8 cellular contexts compared by ENCODE assay signal in genomic region chr16:79767597-79768280, GRCh38.
DNase-seq lines count a peak whose midpoint lies in the region; ATAC-seq and TF ChIP-seq lines count a peak whose summit lies in the region.

No MANE protein-coding gene starts in this region.

- DNase-seq in CD4-positive, alpha-beta memory T cell = no peak
- DNase-seq in Panc1 (ENCODE audit: low read depth, low spot score) (no peak), fibroblast of the conjunctiva (ENCODE audit: low read depth) (peak; percentile 10), progenitor cell of endocrine pancreas (ENCODE audit: low spot score, unreplicated experiment) (no peak), lower leg skin (ENCODE audit: low spot score in 2 of 2) (no peak), T1000 (lab: John Stamatoyannopoulos, UW) (no peak)
- DNase-seq in activated naive CD8-positive, alpha-beta T cell treated with anti-CD3 and anti-CD28 coated beads for 36 hours = no peak

- H3K27ac ChIP-seq in CD4-positive, alpha-beta memory T cell (ENCODE audit: low read depth, low read length) = no peak overlapping the region
- no peak overlapping the region for H3K27ac ChIP-seq in Panc1 (ENCODE audit: low read length)

- CTCF ChIA-PET in CD4-positive, alpha-beta memory T cell (lab: Charles Lee; ENCODE audit: partially characterized antibody) = no interaction called here
- CTCF ChIA-PET in Panc1 (lab: Charles Lee) = no interaction called here

- peak; percentile 55; the same call in 1 of the 2 replicates for ATAC-seq in Panc1
- no peak for ATAC-seq in GM18861 (IDR thresholded peaks at IDR 0.05; ENCODE audit: unreplicated experiment)

- no TSS peak for BruUV-seq in Panc1 (replicated peaks; lab: Mats Ljungman, UMichigan)

- H3K36me3 Mint-ChIP-seq in CD4-positive, alpha-beta memory T cell = peaks cover 0 to 2% of the 10 kb centered on the region in 2 donors
- H3K36me3 Mint-ChIP-seq in progenitor cell of endocrine pancreas (ENCODE audit: insufficient read depth) = no peaks in the 10 kb centered on the region
- no peaks in the 10 kb centered on the region for H3K36me3 Mint-ChIP-seq in activated naive CD8-positive, alpha-beta T cell treated with anti-CD3 and anti-CD28 coated beads for 36 hours

- TF ChIP-seq CTCF in Panc1 (IDR thresholded peaks at IDR 0.05) (peak; percentile 49), progenitor cell of endocrine pancreas (IDR thresholded peaks at IDR 0.05; ENCODE audit: unreplicated experiment) (no peak), lower leg skin (IDR thresholded peaks at IDR 0.05) (no peak)

- peak overlapping the region in 7 of 8 donors; percentile 14 to 74 (median 47) for H3K4me3 Mint-ChIP-seq in CD4-positive, alpha-beta memory T cell
- H3K4me3 Mint-ChIP-seq in progenitor cell of endocrine pancreas (ENCODE audit: low read depth) = no peak overlapping the region
- H3K4me3 Mint-ChIP-seq in activated naive CD8-positive, alpha-beta T cell treated with anti-CD3 and anti-CD28 coated beads for 36 hours = no peak overlapping the region

- no peaks in the 10 kb centered on the region for H3K36me3 ChIP-seq in CD4-positive, alpha-beta memory T cell (ENCODE audit: insufficient read depth, low read length)
- no peaks in the 10 kb centered on the region for H3K36me3 ChIP-seq in Panc1 (ENCODE audit: control insufficient read depth, insufficient read depth, low read length)

- POLR2A ChIA-PET in CD4-positive, alpha-beta memory T cell (lab: Charles Lee; ENCODE audit: partially characterized antibody) = interaction anchor here (0.8 to 1.0 kb wide), 2 partner anchors 167 kb away, joined by 3 to 4 read pairs; partner anchors contain the start of gene MAF
- POLR2A ChIA-PET in Panc1 (lab: Charles Lee) = no interaction called here

- intact Hi-C loops in CD4-positive, alpha-beta memory T cell (cut with micrococcal nuclease) = no loop called here
- intact Hi-C loops in Panc1 (cut with micrococcal nuclease; ENCODE audit: unreplicated experiment) = loop anchor here (5.0 kb wide), 1 partner anchor 380 kb away; no protein-coding TSS in a partner anchor
- intact Hi-C loops in lower leg skin (cut with DNase I; ENCODE audit: low total_unique reads) = loop anchor here (10.0 kb wide), 1 partner anchor 153 kb away; no protein-coding TSS in a partner anchor

- WGBS in lower leg skin, 2 donors = 19 to 20% methylated on average over 6 of the region's 6 CpGs

- H3K27me3 Mint-ChIP-seq in CD4-positive, alpha-beta memory T cell = no peaks in the 10 kb centered on the region
- no peaks in the 10 kb centered on the region for H3K27me3 Mint-ChIP-seq in progenitor cell of endocrine pancreas
- H3K27me3 Mint-ChIP-seq in activated naive CD8-positive, alpha-beta T cell treated with anti-CD3 and anti-CD28 coated beads for 36 hours = peaks cover 41% of the 10 kb centered on the region

- H3K27ac Mint-ChIP-seq in CD4-positive, alpha-beta memory T cell = peak overlapping the region in 4 of 7 donors; percentile 5 to 81 (median 62)
- H3K27ac Mint-ChIP-seq in progenitor cell of endocrine pancreas = peak overlapping the region; percentile 54
- H3K27ac Mint-ChIP-seq in activated naive CD8-positive, alpha-beta T cell treated with anti-CD3 and anti-CD28 coated beads for 36 hours = no peak overlapping the region

- no peak for TF ChIP-seq POLR2A in lower leg skin (IDR thresholded peaks at IDR 0.05)

- no peaks in the 10 kb centered on the region for H3K9me3 ChIP-seq in CD4-positive, alpha-beta memory T cell (ENCODE audit: control insufficient read depth in 1 of 2, low read length in 2 of 2)
- no peaks in the 10 kb centered on the region for H3K9me3 ChIP-seq in Panc1 (ENCODE audit: control insufficient read depth, insufficient read depth, low read depth, low read length)

- in situ Hi-C loops in Panc1 (cut with HindIII; ENCODE audit: low pct_unique_long_range_greater_than_20kb, low sequenced_read_pairs) = no loop called here

- H3K9me3 Mint-ChIP-seq in CD4-positive, alpha-beta memory T cell = no peaks in the 10 kb centered on the region
- H3K9me3 Mint-ChIP-seq in progenitor cell of endocrine pancreas (ENCODE audit: low read depth) = no peaks in the 10 kb centered on the region
- no peaks in the 10 kb centered on the region for H3K9me3 Mint-ChIP-seq in activated naive CD8-positive, alpha-beta T cell treated with anti-CD3 and anti-CD28 coated beads for 36 hours

- H3K4me1 ChIP-seq in CD4-positive, alpha-beta memory T cell (ENCODE audit: insufficient read depth, low read length) = peaks cover 18% of the 10 kb centered on the region
- H3K4me1 ChIP-seq in Panc1 (ENCODE audit: control insufficient read depth, insufficient read depth, low read length) = no peaks in the 10 kb centered on the region

- peaks cover 14 to 33% (median 19%) of the 10 kb centered on the region in 4 donors for H3K4me1 Mint-ChIP-seq in CD4-positive, alpha-beta memory T cell
- H3K4me1 Mint-ChIP-seq in progenitor cell of endocrine pancreas (ENCODE audit: low read depth) = peaks cover 39% of the 10 kb centered on the region
- peaks cover 9% of the 10 kb centered on the region for H3K4me1 Mint-ChIP-seq in activated naive CD8-positive, alpha-beta T cell treated with anti-CD3 and anti-CD28 coated beads for 36 hours

- no peak overlapping the region for H3K4me3 ChIP-seq in CD4-positive, alpha-beta memory T cell (ENCODE audit: low read length in 2 of 2)
- H3K4me3 ChIP-seq in Panc1 (ENCODE audit: low read depth in 2 of 2, low read length in 2 of 2) (peak overlapping the region in 1 of 2 experiments; percentile 33; a peak in 3 of 4 replicates), lower leg skin (ENCODE audit: low read depth, poor library complexity, severe bottlenecking) (no peak overlapping the region)

- H3K27me3 ChIP-seq in CD4-positive, alpha-beta memory T cell (ENCODE audit: insufficient read depth, low read length) = no peaks in the 10 kb centered on the region
- H3K27me3 ChIP-seq in Panc1 (ENCODE audit: control insufficient read depth, insufficient read depth, low read length) = no peaks in the 10 kb centered on the region

Comparison
In these comparisons a context has a peak if more than half of its experiments do, and no peak if none do; other contexts are left out.
1. H3K4me3 Mint-ChIP-seq: peak in CD4-positive, alpha-beta memory T cell (7 of 8); none in progenitor cell of endocrine pancreas (single experiment) and activated naive CD8-positive, alpha-beta T cell treated with anti-CD3 and anti-CD28 coated beads for 36 hours (single experiment).